Comparison of ENCODE assay signal across 1 cellular context in genomic region chr2:41989503-41990180, GRCh38.
TF ChIP-seq lines count a peak whose summit lies in the region.

No MANE protein-coding gene starts in this region.

TF ChIP-seq in K562, 482 proteins besides CTCF, POLR2A, EP300 and RAD21:
- TF ChIP-seq SNIP1 (IDR thresholded peaks at IDR 0.05; ENCODE audit: low read depth) (no peak), TGIF2 (CRISPR knock-in tag; IDR thresholded peaks at IDR 0.05) (no peak), POLR2G (IDR thresholded peaks at IDR 0.05; ENCODE audit: low read depth, low read length) (no peak), BDP1 (IDR thresholded peaks at IDR 0.05; ENCODE audit: insufficient read depth, insufficient read length) (no peak), ZNF124 (CRISPR knock-in tag; IDR thresholded peaks at IDR 0.05) (no peak), GABPA (tag; conservative IDR thresholded peaks at IDR 0.05; ENCODE audit: low read depth) (no peak), PHB2 (IDR thresholded peaks at IDR 0.05; ENCODE audit: low read depth) (no peak)
- TF ChIP-seq, protein P1, sequence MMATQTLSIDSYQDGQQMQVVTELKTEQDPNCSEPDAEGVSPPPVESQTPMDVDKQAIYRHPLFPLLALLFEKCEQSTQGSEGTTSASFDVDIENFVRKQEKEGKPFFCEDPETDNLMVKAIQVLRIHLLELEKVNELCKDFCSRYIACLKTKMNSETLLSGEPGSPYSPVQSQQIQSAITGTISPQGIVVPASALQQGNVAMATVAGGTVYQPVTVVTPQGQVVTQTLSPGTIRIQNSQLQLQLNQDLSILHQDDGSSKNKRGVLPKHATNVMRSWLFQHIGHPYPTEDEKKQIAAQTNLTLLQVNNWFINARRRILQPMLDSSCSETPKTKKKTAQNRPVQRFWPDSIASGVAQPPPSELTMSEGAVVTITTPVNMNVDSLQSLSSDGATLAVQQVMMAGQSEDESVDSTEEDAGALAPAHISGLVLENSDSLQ (IDR thresholded peaks at IDR 0.05), result peak; percentile 91
- TF ChIP-seq, protein P2, sequence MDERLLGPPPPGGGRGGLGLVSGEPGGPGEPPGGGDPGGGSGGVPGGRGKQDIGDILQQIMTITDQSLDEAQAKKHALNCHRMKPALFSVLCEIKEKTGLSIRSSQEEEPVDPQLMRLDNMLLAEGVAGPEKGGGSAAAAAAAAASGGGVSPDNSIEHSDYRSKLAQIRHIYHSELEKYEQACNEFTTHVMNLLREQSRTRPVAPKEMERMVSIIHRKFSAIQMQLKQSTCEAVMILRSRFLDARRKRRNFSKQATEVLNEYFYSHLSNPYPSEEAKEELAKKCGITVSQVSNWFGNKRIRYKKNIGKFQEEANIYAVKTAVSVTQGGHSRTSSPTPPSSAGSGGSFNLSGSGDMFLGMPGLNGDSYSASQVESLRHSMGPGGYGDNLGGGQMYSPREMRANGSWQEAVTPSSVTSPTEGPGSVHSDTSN (CRISPR knock-in tag; IDR thresholded peaks at IDR 0.05; ENCODE audit: low read depth), result no peak
- TF ChIP-seq, protein P2 (tag; conservative IDR thresholded peaks at IDR 0.05; ENCODE audit: low read depth), result peak; percentile 46
TF ChIP-seq in K562: peak in this region for 2.
